ENCODE assay signal across 20 cellular contexts in the genomic region with DNA sequence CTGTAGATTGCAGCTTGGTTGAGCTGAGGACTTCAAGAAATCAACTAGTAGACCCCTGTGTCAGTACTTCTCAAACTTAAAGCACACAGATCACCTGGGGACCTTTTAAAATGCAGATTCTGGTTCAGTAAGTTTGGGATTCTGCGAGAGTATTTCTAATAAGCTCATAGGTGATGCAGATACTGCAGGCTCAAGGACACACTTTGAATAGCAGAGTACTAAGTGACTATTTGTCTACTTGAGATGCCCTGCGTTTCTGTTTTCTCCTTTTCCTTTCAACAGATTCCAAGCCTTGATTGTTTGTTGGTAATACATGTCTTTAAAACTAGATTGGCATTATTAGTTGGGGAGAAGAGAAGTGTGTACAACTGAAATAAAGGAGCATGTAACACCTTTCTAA. TPM values are rescaled to one million over a fixed set of nuclear protein-coding genes. Genes with fewer than 3 reads are reported as not detected.
DNase-seq lines count a peak whose midpoint lies in the region; TF ChIP-seq lines count a peak whose summit lies in the region.
"Had no signal": no experiment of that assay in that cellular context is flagged by ENCODE, and none has a peak within 500 bp of the region (broad histone marks: within the 10 kb centered on the region; RNA-seq: fewer than 3 reads in every experiment).

No MANE protein-coding gene starts in this region.

- H4K91ac ChIP-seq in H9 (ENCODE audit: insufficient read length, low read depth, low read length): no peak overlapping the region

- no peak overlapping the region for H3T11ph ChIP-seq in H9 (ENCODE audit: low read length)

- no peak overlapping the region for H3K23ac ChIP-seq in H9 (ENCODE audit: insufficient read length, low read depth, low read length)

- peak overlapping the region; percentile 83 for H3K27ac Mint-ChIP-seq in activated naive CD8-positive, alpha-beta T cell
- no peak overlapping the region for H3K27ac Mint-ChIP-seq in activated naive CD8-positive, alpha-beta T cell treated with anti-CD3 and anti-CD28 coated beads for 36 hours
- H3K27ac Mint-ChIP-seq in endodermal cell (no peak overlapping the region), H9 (peak overlapping the region in 1 of 3 experiments; percentile 62; a peak in 1 of 7 replicates), Calu3 (ENCODE audit: unreplicated experiment) (no peak overlapping the region)

- H2AK5ac ChIP-seq in H9 (ENCODE audit: insufficient read length, low read length): no peak overlapping the region

- H3K79me2 ChIP-seq in OCI-LY1 (ENCODE audit: insufficient read depth, low read length) (peaks cover 90% of the 10 kb centered on the region), H9 (ENCODE audit: insufficient read depth, low read length) (peaks cover 35% of the 10 kb centered on the region; the same call in 1 of the 2 replicates)

- H3K27ac ChIP-seq in OCI-LY1 (ENCODE audit: low read depth, low read length, poor library complexity, severe bottlenecking) (peak overlapping the region; percentile 1), endodermal cell (ENCODE audit: low read depth, low read length) (no peak overlapping the region), H9 (ENCODE audit: insufficient read length, low read depth, low read length) (no peak overlapping the region)
- H3K27ac ChIP-seq: dorsolateral prefrontal cortex, vagina had no signal

- no peak overlapping the region for H4K8ac ChIP-seq in H9 (replicated peaks; ENCODE audit: insufficient read length, low read depth, low read length)

- H3K79me1 ChIP-seq in H9 (ENCODE audit: insufficient read depth, low read depth, low read length, poor library complexity, severe bottlenecking): no peaks in the 10 kb centered on the region

- H3K36me3 ChIP-seq in OCI-LY1 (ENCODE audit: insufficient read depth, low read length) (no peaks in the 10 kb centered on the region), endodermal cell (ENCODE audit: control insufficient read depth, insufficient read depth, low read length) (no peaks in the 10 kb centered on the region)
- H3K36me3 ChIP-seq: breast epithelium, vagina had no signal

- no peak overlapping the region for H3K4ac ChIP-seq in H9 (ENCODE audit: low read depth, low read length)

- no peak overlapping the region for H2BK20ac ChIP-seq in H9 (ENCODE audit: low read depth, low read length, poor library complexity, severe bottlenecking)

- H3F3A ChIP-seq in OCI-LY1 (ENCODE audit: insufficient read depth, low read length): peaks cover 5% of the 10 kb centered on the region; the same call in 1 of the 2 replicates

- intact Hi-C loops in Calu3 (cut with micrococcal nuclease; ENCODE audit: unreplicated experiment): loop anchor here (10.0 kb wide), 1 partner anchor 132 kb away; a partner anchor contains a TSS

- CTCF ChIA-PET in Calu3 (lab: Charles Lee): interaction anchor here (0.8 kb wide), 1 partner anchor 54 kb away, joined by 4 read pairs; no protein-coding TSS in a partner anchor

- no peak for TF ChIP-seq CTCF in OCI-LY1 (IDR thresholded peaks at IDR 0.05; ENCODE audit: low read length)
- TF ChIP-seq CTCF in endodermal cell (conservative IDR thresholded peaks at IDR 0.05): no peak
- no peak for TF ChIP-seq CTCF in H9 (conservative IDR thresholded peaks at IDR 0.05)
- no peak for TF ChIP-seq CTCF in Calu3 (IDR thresholded peaks at IDR 0.05; ENCODE audit: unreplicated experiment)

- no peak overlapping the region for H2BK5ac ChIP-seq in H9 (ENCODE audit: insufficient read length, low read length)

- peak overlapping the region; percentile 17; the same call in 1 of the 2 replicates for H3K9ac ChIP-seq in OCI-LY1 (ENCODE audit: low read length)
- no peak overlapping the region for H3K9ac ChIP-seq in endodermal cell (ENCODE audit: extremely low read depth, low read length, poor library complexity, severe bottlenecking)
- H3K9ac ChIP-seq in H9 (ENCODE audit: extremely low read depth, insufficient read length, low read length): no peak overlapping the region

- no peaks in the 10 kb centered on the region for H3K23me2 ChIP-seq in H9 (ENCODE audit: insufficient read length, low read depth, low read length, poor library complexity, severe bottlenecking)

- H4K5ac ChIP-seq in H9 (ENCODE audit: insufficient read length, low read depth, low read length): no peak overlapping the region

- H2BK12ac ChIP-seq in H9 (ENCODE audit: insufficient read length, low read depth, low read length): no peak overlapping the region

- H3K9me3 Mint-ChIP-seq in activated naive CD8-positive, alpha-beta T cell (ENCODE audit: low read depth): no peaks in the 10 kb centered on the region
- no peaks in the 10 kb centered on the region for H3K9me3 Mint-ChIP-seq in activated naive CD8-positive, alpha-beta T cell treated with anti-CD3 and anti-CD28 coated beads for 36 hours
- no peaks in the 10 kb centered on the region for H3K9me3 Mint-ChIP-seq in endodermal cell
- no peaks in the 10 kb centered on the region for H3K9me3 Mint-ChIP-seq in H9
- H3K9me3 Mint-ChIP-seq in Calu3 (ENCODE audit: low read depth, unreplicated experiment): no peaks in the 10 kb centered on the region

- H3K4me3 ChIP-seq in OCI-LY1 (ENCODE audit: low read depth, low read length, poor library complexity, severe bottlenecking) (no peak overlapping the region), endodermal cell (ENCODE audit: low read length) (peak overlapping the region; percentile 47)
- H3K4me3 ChIP-seq: breast epithelium, dorsolateral prefrontal cortex, vagina had no signal

- 72 to 82% methylated on average over 2 of the region's 2 CpGs for WGBS in endodermal cell (ENCODE audit: insufficient coverage in 1 of 2, insufficient read length in 1 of 2), 2 experiments
- WGBS in H9 (ENCODE audit: extremely low coverage, insufficient read length, low lambda C conversion rate): no CpG with 5 or more reads among the region's 2 CpGs

- no peak overlapping the region for H3K56ac ChIP-seq in H9 (ENCODE audit: insufficient read length, low read depth, low read length)

- no peaks in the 10 kb centered on the region for H3K9me2 ChIP-seq in OCI-LY1 (ENCODE audit: low read depth, low read length)

- BruUV-seq in Calu3 (replicated peaks; lab: Mats Ljungman, UMichigan): no TSS peak

- H3K27me3 ChIP-seq in OCI-LY1 (ENCODE audit: insufficient read depth, low read length): no peaks in the 10 kb centered on the region
- no peaks in the 10 kb centered on the region for H3K27me3 ChIP-seq in endodermal cell (ENCODE audit: control insufficient read depth, insufficient read depth, low read length, poor library complexity, severe bottlenecking)
- no peaks in the 10 kb centered on the region for H3K27me3 ChIP-seq in H9 (ENCODE audit: insufficient read depth, low read length)
- H3K27me3 ChIP-seq: breast epithelium, dorsolateral prefrontal cortex, vagina had no signal

- H3K18ac ChIP-seq in H9 (ENCODE audit: insufficient read length, low read depth, low read length): no peak overlapping the region

- no peak overlapping the region for H2BK120ac ChIP-seq in H9 (ENCODE audit: low read depth, low read length, poor library complexity, severe bottlenecking)

- H3K9me3 ChIP-seq in OCI-LY1 (ENCODE audit: low read length) (no peaks in the 10 kb centered on the region), endodermal cell (ENCODE audit: control insufficient read depth, low read length) (no peaks in the 10 kb centered on the region), H9 (ENCODE audit: control insufficient read depth, low read depth, low read length) (no peaks in the 10 kb centered on the region)
- H3K9me3 ChIP-seq: breast epithelium, vagina had no signal

- no peak overlapping the region for H3K14ac ChIP-seq in H9 (ENCODE audit: insufficient read depth, low read length)

- DNase-seq in activated naive CD8-positive, alpha-beta T cell treated with anti-CD3 and anti-CD28 coated beads for 36 hours: no peak
- DNase-seq in endodermal cell: no peak
- no peak for DNase-seq in T-helper 1 cell
- DNase-seq in kidney glomerular epithelial cell (lab: John Stamatoyannopoulos, UW): no peak
- DNase-seq in H9: no peak
- DNase-seq in Calu3: no peak
- DNase-seq: activated gamma-delta T cell, dorsolateral prefrontal cortex, HCEC 1CT, kidney, midbrain, NCI-H187, NCI-H524, nucleus accumbens, PC-3, right cardiac atrium had no signal

- peaks cover 47% of the 10 kb centered on the region for H3K4me1 ChIP-seq in OCI-LY1 (ENCODE audit: insufficient read depth, low read length, severe bottlenecking)
- H3K4me1 ChIP-seq in endodermal cell (ENCODE audit: control insufficient read depth, insufficient read depth, low read length): peaks cover 11% of the 10 kb centered on the region
- no peaks in the 10 kb centered on the region for H3K4me1 ChIP-seq in H9 (ENCODE audit: insufficient read depth, low read length)

- no peak overlapping the region for H3K4me3 Mint-ChIP-seq in activated naive CD8-positive, alpha-beta T cell
- H3K4me3 Mint-ChIP-seq in activated naive CD8-positive, alpha-beta T cell treated with anti-CD3 and anti-CD28 coated beads for 36 hours: no peak overlapping the region
- H3K4me3 Mint-ChIP-seq in endodermal cell (no peak overlapping the region), H9 (no peak overlapping the region), Calu3 (ENCODE audit: low read depth, unreplicated experiment) (no peak overlapping the region)

- H3K27me3 Mint-ChIP-seq in activated naive CD8-positive, alpha-beta T cell: no peaks in the 10 kb centered on the region
- H3K27me3 Mint-ChIP-seq in activated naive CD8-positive, alpha-beta T cell treated with anti-CD3 and anti-CD28 coated beads for 36 hours: no peaks in the 10 kb centered on the region
- H3K27me3 Mint-ChIP-seq in endodermal cell (ENCODE audit: insufficient read depth) (no peaks in the 10 kb centered on the region), H9 (ENCODE audit: low read depth) (no peaks in the 10 kb centered on the region), Calu3 (ENCODE audit: unreplicated experiment) (no peaks in the 10 kb centered on the region)

- no peak overlapping the region for H2BK15ac ChIP-seq in H9 (ENCODE audit: low read depth, low read length)

- H3K4me1 Mint-ChIP-seq in activated naive CD8-positive, alpha-beta T cell (ENCODE audit: low read depth): peaks cover 54% of the 10 kb centered on the region
- H3K4me1 Mint-ChIP-seq in activated naive CD8-positive, alpha-beta T cell treated with anti-CD3 and anti-CD28 coated beads for 36 hours: peaks cover 48% of the 10 kb centered on the region
- H3K4me1 Mint-ChIP-seq in endodermal cell (peaks cover 32% of the 10 kb centered on the region), H9 (peaks cover 46 to 54% of the 10 kb centered on the region in 2 experiments), Calu3 (ENCODE audit: low read depth, unreplicated experiment) (peaks cover 9% of the 10 kb centered on the region)

- H4K20me1 ChIP-seq in OCI-LY1 (ENCODE audit: insufficient read depth, low read length): no peaks in the 10 kb centered on the region
- H4K20me1 ChIP-seq in H9 (ENCODE audit: control insufficient read depth, insufficient read depth, insufficient read length): no peaks in the 10 kb centered on the region

- H3K4me2 ChIP-seq in OCI-LY1 (ENCODE audit: low read length) (peak overlapping the region; percentile 4; the same call in 1 of the 2 replicates), H9 (ENCODE audit: insufficient read depth, insufficient read length, low read length) (no peak overlapping the region)

- peaks cover 2% of the 10 kb centered on the region for H3K36me3 Mint-ChIP-seq in activated naive CD8-positive, alpha-beta T cell
- peaks cover 8% of the 10 kb centered on the region for H3K36me3 Mint-ChIP-seq in activated naive CD8-positive, alpha-beta T cell treated with anti-CD3 and anti-CD28 coated beads for 36 hours
- H3K36me3 Mint-ChIP-seq in endodermal cell (ENCODE audit: low read depth) (peaks cover 10% of the 10 kb centered on the region), H9 (ENCODE audit: insufficient read depth in 1 of 3, low read depth in 3 of 3) (peaks cover 0 to 6% (median 2%) of the 10 kb centered on the region in 3 experiments; a peak in 2 of 7 replicates), Calu3 (ENCODE audit: insufficient read depth, unreplicated experiment) (peaks cover 3% of the 10 kb centered on the region)

- H2AFZ ChIP-seq in OCI-LY1 (ENCODE audit: low read length) (no peak overlapping the region), H9 (ENCODE audit: low read length) (no peak overlapping the region)

RNA-seq across cellular contexts. Expression of a gene that starts 6.7 kb away (rescaled TPM):
- total RNA-seq in activated naive CD8-positive, alpha-beta T cell treated with anti-CD3 and anti-CD28 coated beads for 36 hours: 10 to 100 TPM; 27.3 to 27.9 TPM
- total RNA-seq in endodermal cell (10 to 100 TPM; 66.4 to 75.0 TPM), H9 (2021) (45.7 and 48.8 TPM in 2 replicates), Calu3 (2022) (33.6 and 35.2 TPM in 2 replicates)
- 62.3 TPM for polyA plus RNA-seq in endodermal cell (2013, experiment 1 of 2)
- polyA plus RNA-seq in endodermal cell (2013, experiment 2 of 2): 62.8 TPM

RNA-seq across cellular contexts. Expression of a gene that starts 42.7 kb away (rescaled TPM):
- total RNA-seq in activated naive CD8-positive, alpha-beta T cell treated with anti-CD3 and anti-CD28 coated beads for 36 hours: 10 to 100 TPM; 18.1 to 18.8 TPM
- total RNA-seq in endodermal cell (10 to 100 TPM; 14.2 to 24.5 TPM), H9 (2021) (12.0 and 12.5 TPM in 2 replicates), Calu3 (2022) (43.5 and 45.3 TPM in 2 replicates)
- 12.9 TPM for polyA plus RNA-seq in endodermal cell (2013, experiment 1 of 2)
- 9.8 TPM for polyA plus RNA-seq in endodermal cell (2013, experiment 2 of 2)
